Comparison of ENCODE assay signal across 1 cellular context in the genomic region with DNA sequence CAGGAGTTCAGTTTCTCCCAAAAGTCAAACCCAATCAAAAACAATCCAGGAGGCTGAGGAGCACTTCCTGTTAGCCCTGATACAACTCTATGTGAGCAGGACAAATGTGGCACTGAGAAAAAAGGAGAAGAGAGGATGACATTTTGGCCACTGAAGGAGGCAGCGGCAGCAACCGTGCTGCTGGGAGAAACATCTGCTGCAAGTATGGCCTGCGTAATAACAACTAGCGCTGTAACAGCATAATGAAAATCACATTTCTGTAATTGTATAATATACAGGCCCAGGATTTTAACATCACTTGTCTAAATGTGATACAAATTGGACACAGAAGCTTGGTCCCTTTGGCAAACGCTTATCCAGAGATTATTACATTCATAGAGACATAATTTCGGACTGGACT.
TF ChIP-seq lines count a peak whose summit lies in the region.

No MANE protein-coding gene starts in this region.

TF ChIP-seq in SK-N-SH, 30 proteins besides CTCF, POLR2A, EP300 and RAD21 (continued from another document):
- TF ChIP-seq, protein P1, sequence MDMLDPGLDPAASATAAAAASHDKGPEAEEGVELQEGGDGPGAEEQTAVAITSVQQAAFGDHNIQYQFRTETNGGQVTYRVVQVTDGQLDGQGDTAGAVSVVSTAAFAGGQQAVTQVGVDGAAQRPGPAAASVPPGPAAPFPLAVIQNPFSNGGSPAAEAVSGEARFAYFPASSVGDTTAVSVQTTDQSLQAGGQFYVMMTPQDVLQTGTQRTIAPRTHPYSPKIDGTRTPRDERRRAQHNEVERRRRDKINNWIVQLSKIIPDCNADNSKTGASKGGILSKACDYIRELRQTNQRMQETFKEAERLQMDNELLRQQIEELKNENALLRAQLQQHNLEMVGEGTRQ (IDR thresholded peaks at IDR 0.05; ENCODE audit: borderline replicate concordance, low read depth, low read length), result no peak
- TF ChIP-seq, protein P2, sequence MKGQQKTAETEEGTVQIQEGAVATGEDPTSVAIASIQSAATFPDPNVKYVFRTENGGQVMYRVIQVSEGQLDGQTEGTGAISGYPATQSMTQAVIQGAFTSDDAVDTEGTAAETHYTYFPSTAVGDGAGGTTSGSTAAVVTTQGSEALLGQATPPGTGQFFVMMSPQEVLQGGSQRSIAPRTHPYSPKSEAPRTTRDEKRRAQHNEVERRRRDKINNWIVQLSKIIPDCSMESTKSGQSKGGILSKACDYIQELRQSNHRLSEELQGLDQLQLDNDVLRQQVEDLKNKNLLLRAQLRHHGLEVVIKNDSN (IDR thresholded peaks at IDR 0.05; ENCODE audit: borderline replicate concordance, low read depth), result no peak
- TF ChIP-seq YY1 (IDR thresholded peaks at IDR 0.05; ENCODE audit: low read depth), result no peak
- TF ChIP-seq RFX5 (IDR thresholded peaks at IDR 0.05; ENCODE audit: low read length), result no peak
- no peak for TF ChIP-seq FOXJ3 (CRISPR knock-in tag; IDR thresholded peaks at IDR 0.05)
- TF ChIP-seq MEF2A (IDR thresholded peaks at IDR 0.05; ENCODE audit: borderline replicate concordance, low read depth), result no peak
- no peak for TF ChIP-seq SMC3 (IDR thresholded peaks at IDR 0.05; ENCODE audit: low read depth, low read length)
- TF ChIP-seq TCF12 (IDR thresholded peaks at IDR 0.05), result peak; percentile 46; the same call in 1 of the 2 replicates
- no peak for TF ChIP-seq JUND (IDR thresholded peaks at IDR 0.05)
- TF ChIP-seq NRF1 (IDR thresholded peaks at IDR 0.05; ENCODE audit: low read depth, low read length), result no peak
- TF ChIP-seq ZBTB33 (IDR thresholded peaks at IDR 0.05; ENCODE audit: borderline replicate concordance, low read depth), result no peak
- no peak for TF ChIP-seq FOSL2 (IDR thresholded peaks at IDR 0.05; ENCODE audit: borderline replicate concordance, low read depth)
- TF ChIP-seq MXI1 (IDR thresholded peaks at IDR 0.05; ENCODE audit: low read depth, low read length), result no peak
- TF ChIP-seq FOXM1 (IDR thresholded peaks at IDR 0.05; ENCODE audit: low read depth), result no peak
- no peak for TF ChIP-seq SIN3A (IDR thresholded peaks at IDR 0.05; ENCODE audit: borderline replicate concordance, low read depth, low read length)
- TF ChIP-seq CHD2 (IDR thresholded peaks at IDR 0.05; ENCODE audit: low read length, partially characterized antibody), result peak; percentile 76
- no peak for TF ChIP-seq TEAD4 (IDR thresholded peaks at IDR 0.05; ENCODE audit: borderline replicate concordance, insufficient read depth)
- no peak for TF ChIP-seq RXRA (IDR thresholded peaks at IDR 0.05; ENCODE audit: borderline replicate concordance, low read depth)
- no peak for TF ChIP-seq GABPA (IDR thresholded peaks at IDR 0.05; ENCODE audit: low read depth)
- TF ChIP-seq, protein P3, sequence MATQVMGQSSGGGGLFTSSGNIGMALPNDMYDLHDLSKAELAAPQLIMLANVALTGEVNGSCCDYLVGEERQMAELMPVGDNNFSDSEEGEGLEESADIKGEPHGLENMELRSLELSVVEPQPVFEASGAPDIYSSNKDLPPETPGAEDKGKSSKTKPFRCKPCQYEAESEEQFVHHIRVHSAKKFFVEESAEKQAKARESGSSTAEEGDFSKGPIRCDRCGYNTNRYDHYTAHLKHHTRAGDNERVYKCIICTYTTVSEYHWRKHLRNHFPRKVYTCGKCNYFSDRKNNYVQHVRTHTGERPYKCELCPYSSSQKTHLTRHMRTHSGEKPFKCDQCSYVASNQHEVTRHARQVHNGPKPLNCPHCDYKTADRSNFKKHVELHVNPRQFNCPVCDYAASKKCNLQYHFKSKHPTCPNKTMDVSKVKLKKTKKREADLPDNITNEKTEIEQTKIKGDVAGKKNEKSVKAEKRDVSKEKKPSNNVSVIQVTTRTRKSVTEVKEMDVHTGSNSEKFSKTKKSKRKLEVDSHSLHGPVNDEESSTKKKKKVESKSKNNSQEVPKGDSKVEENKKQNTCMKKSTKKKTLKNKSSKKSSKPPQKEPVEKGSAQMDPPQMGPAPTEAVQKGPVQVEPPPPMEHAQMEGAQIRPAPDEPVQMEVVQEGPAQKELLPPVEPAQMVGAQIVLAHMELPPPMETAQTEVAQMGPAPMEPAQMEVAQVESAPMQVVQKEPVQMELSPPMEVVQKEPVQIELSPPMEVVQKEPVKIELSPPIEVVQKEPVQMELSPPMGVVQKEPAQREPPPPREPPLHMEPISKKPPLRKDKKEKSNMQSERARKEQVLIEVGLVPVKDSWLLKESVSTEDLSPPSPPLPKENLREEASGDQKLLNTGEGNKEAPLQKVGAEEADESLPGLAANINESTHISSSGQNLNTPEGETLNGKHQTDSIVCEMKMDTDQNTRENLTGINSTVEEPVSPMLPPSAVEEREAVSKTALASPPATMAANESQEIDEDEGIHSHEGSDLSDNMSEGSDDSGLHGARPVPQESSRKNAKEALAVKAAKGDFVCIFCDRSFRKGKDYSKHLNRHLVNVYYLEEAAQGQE (IDR thresholded peaks at IDR 0.05; ENCODE audit: low read depth, low read length), result no peak
- TF ChIP-seq NFIC (IDR thresholded peaks at IDR 0.05; ENCODE audit: borderline replicate concordance), result no peak
- TF ChIP-seq EZH2phosphoT487 (IDR thresholded peaks at IDR 0.05; ENCODE audit: borderline replicate concordance, low read depth), result no peak
- no peak for TF ChIP-seq ELF1 (IDR thresholded peaks at IDR 0.05)
- TF ChIP-seq, protein P4, sequence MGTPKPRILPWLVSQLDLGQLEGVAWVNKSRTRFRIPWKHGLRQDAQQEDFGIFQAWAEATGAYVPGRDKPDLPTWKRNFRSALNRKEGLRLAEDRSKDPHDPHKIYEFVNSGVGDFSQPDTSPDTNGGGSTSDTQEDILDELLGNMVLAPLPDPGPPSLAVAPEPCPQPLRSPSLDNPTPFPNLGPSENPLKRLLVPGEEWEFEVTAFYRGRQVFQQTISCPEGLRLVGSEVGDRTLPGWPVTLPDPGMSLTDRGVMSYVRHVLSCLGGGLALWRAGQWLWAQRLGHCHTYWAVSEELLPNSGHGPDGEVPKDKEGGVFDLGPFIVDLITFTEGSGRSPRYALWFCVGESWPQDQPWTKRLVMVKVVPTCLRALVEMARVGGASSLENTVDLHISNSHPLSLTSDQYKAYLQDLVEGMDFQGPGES (IDR thresholded peaks at IDR 0.05; ENCODE audit: low read depth, low read length), result no peak
